ENCODE assay signal across 30 cellular contexts in genomic region chr16:10480151-10480550, GRCh38.
"Had no signal": no experiment of that assay in that cellular context is flagged by ENCODE, and none has a peak within 500 bp of the region (broad histone marks: within the 10 kb centered on the region; RNA-seq: fewer than 3 reads in every experiment).

No MANE protein-coding gene starts in this region.

- DNase-seq: activated B cell treated with CpG ODN at 0.5 μM for 24 hours; activated CD4-positive, alpha-beta memory T cell treated with anti-CD3 and anti-CD28 coated beads for 36 hours; activated CD4-positive, alpha-beta T cell treated with anti-CD3 and anti-CD28 coated beads for 36 hours; activated CD4-positive, alpha-beta T cell treated with anti-CD3 and anti-CD28 coated beads, Interleukin-2, amount 10 ng/mL, durations not matched to agents 24 days and 14 days; activated CD4-positive, CD25-positive, alpha-beta regulatory T cell treated with anti-CD3 and anti-CD28 coated beads, Interleukin-2, amount 50 U/mL, for 72 hours; activated CD8-positive, alpha-beta memory T cell treated with anti-CD3 and anti-CD28 coated beads, Interleukin-2, amount 10 ng/mL, durations not matched to agents 7 days and 5 days; activated CD8-positive, alpha-beta memory T cell treated with anti-CD3 and anti-CD28 coated beads, Interleukin-2, amount 50 U/mL, for 4 hours; activated CD8-positive, alpha-beta T cell treated with anti-CD3 and anti-CD28 coated beads, Interleukin-2, amount 10 ng/mL, durations not matched to agents 7 days and 5 days; activated gamma-delta T cell; activated naive CD4-positive, alpha-beta T cell; activated naive CD4-positive, alpha-beta T cell treated with anti-CD3 and anti-CD28 coated beads, Interleukin-2, amount 10 ng/mL, durations not matched to agents 7 days and 5 days; activated naive CD8-positive, alpha-beta T cell treated with anti-CD3 and anti-CD28 coated beads, Interleukin-2, amount 10 ng/mL, durations not matched to agents 7 days and 5 days; activated T-cell treated with anti-CD3 and anti-CD28 coated beads, Interleukin-2, amount 50 U/mL, for 48 hours; central memory CD4-positive, alpha-beta T cell; cerebellar nuclear complex; colonic mucosa; effector CD8-positive, alpha-beta T cell; esophagus squamous epithelium; T-helper 1 cell; T-helper 17 cell; T1000; WERI-Rb-1 had no signal

- H3K4me1 Mint-ChIP-seq: activated CD4-positive, alpha-beta T cell treated with anti-CD3 and anti-CD28 coated beads for 36 hours; activated CD4-positive, alpha-beta T cell treated with anti-CD3 and anti-CD28 coated beads, Interleukin-2, amount 10 ng/mL, durations not matched to agents 24 days and 14 days; activated CD8-positive, alpha-beta memory T cell treated with anti-CD3 and anti-CD28 coated beads, Interleukin-2, amount 10 ng/mL, durations not matched to agents 7 days and 5 days; activated naive CD4-positive, alpha-beta T cell treated with anti-CD3 and anti-CD28 coated beads, Interleukin-2, amount 10 ng/mL, durations not matched to agents 7 days and 5 days; brain; T-helper 17 cell had no signal

- H3K27ac Mint-ChIP-seq: activated B cell treated with CpG ODN at 0.5 μM for 24 hours; activated CD4-positive, alpha-beta memory T cell treated with anti-CD3 and anti-CD28 coated beads for 36 hours; activated CD4-positive, alpha-beta T cell treated with anti-CD3 and anti-CD28 coated beads for 36 hours; activated CD4-positive, alpha-beta T cell treated with anti-CD3 and anti-CD28 coated beads, Interleukin-2, amount 10 ng/mL, durations not matched to agents 24 days and 14 days; activated CD8-positive, alpha-beta memory T cell treated with anti-CD3 and anti-CD28 coated beads, Interleukin-2, amount 10 ng/mL, durations not matched to agents 7 days and 5 days; activated CD8-positive, alpha-beta T cell treated with anti-CD3 and anti-CD28 coated beads, Interleukin-2, amount 10 ng/mL, durations not matched to agents 7 days and 5 days; activated naive CD4-positive, alpha-beta T cell treated with anti-CD3 and anti-CD28 coated beads, Interleukin-2, amount 10 ng/mL, durations not matched to agents 7 days and 5 days; activated naive CD4-positive, alpha-beta T cell treated with anti-CD3 and anti-CD28 coated beads, Interleukin-2, amount 50 U/mL, for 72 hours; activated naive CD8-positive, alpha-beta T cell treated with anti-CD3 and anti-CD28 coated beads, Interleukin-2, amount 10 ng/mL, durations not matched to agents 7 days and 5 days; brain; T-helper 17 cell; T-helper 2 cell treated with Interferon-gamma antibody and Interleukin-4, amounts not matched to agents 5 μg/mL and 100 μg/mL, for 36 hours had no signal

- H3K27me3 ChIP-seq: ascending aorta, breast epithelium, cardiac muscle cell, colonic mucosa, esophagus squamous epithelium, gastroesophageal sphincter had no signal

- H3K4me3 Mint-ChIP-seq: activated B cell treated with CpG ODN at 0.5 μM for 24 hours; activated CD4-positive, alpha-beta memory T cell treated with anti-CD3 and anti-CD28 coated beads for 36 hours; activated CD4-positive, alpha-beta T cell treated with anti-CD3 and anti-CD28 coated beads for 36 hours; activated CD4-positive, alpha-beta T cell treated with anti-CD3 and anti-CD28 coated beads, Interleukin-2, amount 10 ng/mL, durations not matched to agents 24 days and 14 days; activated CD8-positive, alpha-beta memory T cell treated with anti-CD3 and anti-CD28 coated beads, Interleukin-2, amount 10 ng/mL, durations not matched to agents 7 days and 5 days; activated CD8-positive, alpha-beta T cell treated with anti-CD3 and anti-CD28 coated beads, Interleukin-2, amount 10 ng/mL, durations not matched to agents 7 days and 5 days; activated naive CD4-positive, alpha-beta T cell treated with anti-CD3 and anti-CD28 coated beads, Interleukin-2, amount 10 ng/mL, durations not matched to agents 7 days and 5 days; activated naive CD8-positive, alpha-beta T cell treated with anti-CD3 and anti-CD28 coated beads, Interleukin-2, amount 10 ng/mL, durations not matched to agents 7 days and 5 days; brain; T-helper 17 cell; T-helper 2 cell treated with Interferon-gamma antibody and Interleukin-4, amounts not matched to agents 5 μg/mL and 100 μg/mL, for 36 hours had no signal

- H3K4me3 ChIP-seq: ascending aorta, breast epithelium, cardiac muscle cell, colonic mucosa, esophagus squamous epithelium, gastroesophageal sphincter had no signal

- H3K36me3 ChIP-seq: breast epithelium, colonic mucosa, WERI-Rb-1 had no signal

- ATAC-seq: activated CD4-positive, alpha-beta T cell treated with anti-CD3 and anti-CD28 coated beads for 36 hours; activated CD8-positive, alpha-beta memory T cell treated with anti-CD3 and anti-CD28 coated beads, Interleukin-2, amount 10 ng/mL, durations not matched to agents 7 days and 5 days; activated CD8-positive, alpha-beta T cell treated with anti-CD3 and anti-CD28 coated beads, Interleukin-2, amount 10 ng/mL, durations not matched to agents 7 days and 5 days; activated naive CD4-positive, alpha-beta T cell treated with anti-CD3 and anti-CD28 coated beads, Interleukin-2, amount 50 U/mL, for 72 hours; gastroesophageal sphincter; T-helper 17 cell had no signal

- H3K27ac ChIP-seq: ascending aorta, breast epithelium, cardiac muscle cell, colonic mucosa, epithelial cell of prostate, esophagus squamous epithelium, gastroesophageal sphincter, WERI-Rb-1 had no signal

- H3K4me1 ChIP-seq: ascending aorta, breast epithelium, colonic mucosa, esophagus squamous epithelium, gastroesophageal sphincter had no signal

- H3K9me3 ChIP-seq: breast epithelium, colonic mucosa, gastroesophageal sphincter had no signal

- H3K27me3 Mint-ChIP-seq: activated B cell treated with CpG ODN at 0.5 μM for 24 hours; activated CD4-positive, alpha-beta memory T cell treated with anti-CD3 and anti-CD28 coated beads for 36 hours; activated CD4-positive, alpha-beta T cell treated with anti-CD3 and anti-CD28 coated beads for 36 hours; activated CD4-positive, alpha-beta T cell treated with anti-CD3 and anti-CD28 coated beads, Interleukin-2, amount 10 ng/mL, durations not matched to agents 24 days and 14 days; activated CD8-positive, alpha-beta memory T cell treated with anti-CD3 and anti-CD28 coated beads, Interleukin-2, amount 10 ng/mL, durations not matched to agents 7 days and 5 days; activated naive CD4-positive, alpha-beta T cell treated with anti-CD3 and anti-CD28 coated beads, Interleukin-2, amount 10 ng/mL, durations not matched to agents 7 days and 5 days; activated naive CD8-positive, alpha-beta T cell treated with anti-CD3 and anti-CD28 coated beads, Interleukin-2, amount 10 ng/mL, durations not matched to agents 7 days and 5 days; brain; T-helper 17 cell had no signal
